Comparison of ENCODE assay signal across 9 cellular contexts in the genomic region with DNA sequence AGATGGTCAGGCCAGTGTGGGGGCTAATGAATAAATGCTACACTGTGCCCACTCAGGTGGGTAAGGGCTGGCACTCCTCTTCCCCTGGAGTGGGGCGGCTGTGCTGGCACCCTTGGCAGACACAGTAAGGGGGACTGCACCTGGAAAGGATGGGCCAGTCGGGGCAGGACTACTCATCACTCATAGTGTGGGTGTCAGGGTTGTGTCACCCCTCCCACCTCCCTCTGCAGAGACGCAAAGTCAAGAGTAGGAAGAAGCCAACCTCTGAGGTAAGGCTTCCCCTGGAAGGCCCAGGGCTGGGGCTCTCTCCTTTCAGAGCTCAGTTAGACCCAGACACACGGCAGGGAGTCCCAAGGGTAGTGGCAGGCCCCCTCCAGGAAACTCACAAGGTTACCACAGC. TPM values are rescaled to one million over a fixed set of nuclear protein-coding genes. Genes with fewer than 3 reads are reported as not detected.
DNase-seq lines count a peak whose midpoint lies in the region; ATAC-seq, FAIRE-seq and TF ChIP-seq lines count a peak whose summit lies in the region.
"Not testable (repeated sequence)": the region's sequence is repeated elsewhere in the genome, so short reads cannot be mapped to it uniquely, and the experiment has no call there.
"Had no signal": no experiment of that assay in that cellular context is flagged by ENCODE, and none has a peak within 500 bp of the region (broad histone marks: within the 10 kb centered on the region; RNA-seq: fewer than 3 reads in every experiment).

No MANE protein-coding gene starts in this region.

- ATAC-seq in activated CD4-positive, CD25-positive, alpha-beta regulatory T cell treated with anti-CD3 and anti-CD28 coated beads, Interleukin-2, amount 50 U/mL, for 24 hours, result peak; percentile 85 to 88
- ATAC-seq in activated T-cell treated with anti-CD3 and anti-CD28 coated beads, Interleukin-2, amount 50 U/mL, for 4 hours, result peak; percentile 72 to 74
- ATAC-seq in activated naive CD4-positive, alpha-beta T cell treated with anti-CD3 and anti-CD28 coated beads, Interleukin-2, amount 50 U/mL, for 72 hours, result peak; percentile 39 to 86
- ATAC-seq in GM12878, result peak; percentile 15
- peak; percentile 32 for ATAC-seq in foreskin keratinocyte
- ATAC-seq in stimulated activated naive CD8-positive, alpha-beta T cell treated with anti-CD3 and anti-CD28 coated beads, Interleukin-15, Interleukin-2, amounts not matched to agents 100 U/mL and 50 U/mL, for 24 hours, result peak; percentile 91

- no CpG with 5 or more reads among the region's 4 CpGs for WGBS in GM12878 (ENCODE audit: insufficient coverage, insufficient replicate concordance, low lambda C conversion rate, missing lambda C conversion rate)

- H3K79me2 ChIP-seq in GM12878 (ENCODE audit: control insufficient read depth, insufficient read depth, low read length), result not testable (repeated sequence)

- intact Hi-C loops in GM12878 (cut with micrococcal nuclease; ENCODE audit: unreplicated experiment), result not testable (repeated sequence)

- not testable (repeated sequence) for TF ChIP-seq POLR2A in GM12892 (IDR thresholded peaks at IDR 0.05; ENCODE audit: low read depth, low read length); GM12878 (IDR thresholded peaks at IDR 0.05; ENCODE audit: low read depth, low read length)

- FAIRE-seq in GM12892 (lab: Jason Lieb, UNC), result peak; percentile 67
- FAIRE-seq in GM12878 (lab: Jason Lieb, UNC), result peak; percentile 65

- not testable (repeated sequence) for H3K4me3 ChIP-seq in GM12878

- H3K9me3 ChIP-seq in GM12878 (replicated peaks; ENCODE audit: control insufficient read depth, insufficient read depth, low read length), result not testable (repeated sequence)

- H3K27ac ChIP-seq in GM12878 (ENCODE audit: control insufficient read depth, insufficient read depth); foreskin keratinocyte: not testable (repeated sequence)

- H3K36me3 ChIP-seq in GM12878 (ENCODE audit: control insufficient read depth in 2 of 2, insufficient read depth in 2 of 2, low read length in 1 of 2), result not testable (repeated sequence)

- RAD21 ChIA-PET in GM12878 (lab: Charles Lee; ENCODE audit: unreplicated experiment), result not testable (repeated sequence)

- not testable (repeated sequence) for H2AFZ ChIP-seq in GM12878 (ENCODE audit: control insufficient read depth, low read depth, low read length)

- not testable (repeated sequence) for TF ChIP-seq CTCF in GM12878 (IDR thresholded peaks at IDR 0.05 in 2 of 3, conservative IDR thresholded peaks at IDR 0.05 in 1 of 3; ENCODE audit: control insufficient read depth in 2 of 3, extremely low read depth in 1 of 3, insufficient read depth in 1 of 3, low read depth in 3 of 3, low read length in 3 of 3); foreskin keratinocyte (conservative IDR thresholded peaks at IDR 0.05)

- not testable (repeated sequence) for H3K9ac ChIP-seq in GM12878 (ENCODE audit: control insufficient read depth, insufficient read depth, low read length)

- H3K4me1 ChIP-seq in GM12878 (ENCODE audit: control insufficient read depth, insufficient read depth, low read length); foreskin keratinocyte: not testable (repeated sequence)

- TF ChIP-seq RAD21 in GM12878 (IDR thresholded peaks at IDR 0.05; ENCODE audit: insufficient read depth, low read depth, low read length), result not testable (repeated sequence)

- H3K9me3 Mint-ChIP-seq in activated T-cell treated with anti-CD3 and anti-CD28 coated beads, Interleukin-2, amount 50 U/mL, for 4 hours; activated naive CD4-positive, alpha-beta T cell treated with anti-CD3 and anti-CD28 coated beads, Interleukin-2, amount 50 U/mL, for 72 hours: not testable (repeated sequence)

- H3K27me3 ChIP-seq in GM12878 (replicated peaks in 1 of 2; ENCODE audit: control insufficient read depth in 2 of 2, insufficient read depth in 2 of 2, low read length in 1 of 2); foreskin keratinocyte: not testable (repeated sequence)

- CTCF ChIA-PET in GM12878 (lab: Yijun Ruan, JAX), result interaction anchor here (1.0 kb wide), 1 partner anchor 439 kb away, joined by 4 read pairs; no protein-coding TSS in a partner anchor

- H3K4me2 ChIP-seq in GM12878 (ENCODE audit: control insufficient read depth, insufficient read depth), result not testable (repeated sequence)

- POLR2A ChIA-PET in GM12878 (lab: Charles Lee), result not testable (repeated sequence)

- H3K27me3 Mint-ChIP-seq in activated T-cell treated with anti-CD3 and anti-CD28 coated beads, Interleukin-2, amount 50 U/mL, for 4 hours (ENCODE audit: low read depth), result not testable (repeated sequence)

- not testable (repeated sequence) for TF ChIP-seq EP300 in GM12878 (IDR thresholded peaks at IDR 0.05; ENCODE audit: borderline replicate concordance in 1 of 2, control insufficient read depth in 1 of 2, low read depth in 2 of 2, low read length in 2 of 2)

- H4K20me1 ChIP-seq in GM12878 (ENCODE audit: control insufficient read depth, insufficient read depth), result not testable (repeated sequence)

- H3K4me1 Mint-ChIP-seq in activated T-cell treated with anti-CD3 and anti-CD28 coated beads, Interleukin-2, amount 50 U/mL, for 4 hours (ENCODE audit: low read depth), result not testable (repeated sequence)

- H3K4me3 Mint-ChIP-seq in activated T-cell treated with anti-CD3 and anti-CD28 coated beads, Interleukin-2, amount 50 U/mL, for 4 hours, result not testable (repeated sequence)

- H3K36me3 Mint-ChIP-seq in activated T-cell treated with anti-CD3 and anti-CD28 coated beads, Interleukin-2, amount 50 U/mL, for 4 hours (ENCODE audit: insufficient read depth), result peaks cover 13% of the 10 kb centered on the region
- H3K36me3 Mint-ChIP-seq in activated naive CD4-positive, alpha-beta T cell treated with anti-CD3 and anti-CD28 coated beads, Interleukin-2, amount 50 U/mL, for 72 hours, result not testable (repeated sequence)

- not testable (repeated sequence) for BruUV-seq in GM12878 (replicated peaks; lab: Mats Ljungman, UMichigan)

- not testable (repeated sequence) for DNase-seq in GM12892 (ENCODE audit: insufficient read length); activated T-cell treated with anti-CD3 and anti-CD28 coated beads, Interleukin-2, amount 50 U/mL, for 4 hours; activated naive CD4-positive, alpha-beta T cell treated with anti-CD3 and anti-CD28 coated beads, Interleukin-2, amount 50 U/mL, for 72 hours (ENCODE audit: low spot score in 2 of 2); GM12878 (ENCODE audit: low read depth, low spot score); foreskin keratinocyte; stimulated activated naive CD8-positive, alpha-beta T cell treated with anti-CD3 and anti-CD28 coated beads, Interleukin-15, Interleukin-2, amounts not matched to agents 100 U/mL and 50 U/mL, for 24 hours

- in situ Hi-C loops in GM12878 (cut with MboI), result not testable (repeated sequence)

- SMC1A ChIA-PET in GM12878 (lab: Charles Lee; ENCODE audit: uncharacterized antibody, unreplicated experiment), result interaction anchor here (1.5 kb wide), 1 partner anchor 45 kb away, joined by 4 read pairs; a partner anchor contains a TSS

- H3K27ac Mint-ChIP-seq in activated naive CD4-positive, alpha-beta T cell treated with anti-CD3 and anti-CD28 coated beads, Interleukin-2, amount 50 U/mL, for 72 hours, result not testable (repeated sequence)

RNA-seq across cellular contexts. Expression of a gene that starts 5.1 kb away (rescaled TPM):
- 1.4 TPM for polyA plus RNA-seq in GM12892 (2012; ENCODE audit: missing spikeins)
- total RNA-seq in activated T-cell treated with anti-CD3 and anti-CD28 coated beads, Interleukin-2, amount 50 U/mL, for 4 hours, result 1 to 10 TPM; 1.1 to 2.3 (median 1.9) TPM
- 1 to 10 TPM; 2.2 to 4.8 TPM for total RNA-seq in activated naive CD4-positive, alpha-beta T cell treated with anti-CD3 and anti-CD28 coated beads, Interleukin-2, amount 50 U/mL, for 72 hours
- 4.8 and 5.2 TPM in 2 replicates for total RNA-seq in GM12878 (2013; cell fraction: nucleolus; rRNA removed)
- 0.16 and 0.34 TPM in 2 replicates for total RNA-seq in GM12878 (2014; rRNA removed)
- 0.22 and 0.23 TPM in 2 replicates for total RNA-seq in GM12878 (2014; rRNA removed; fragmentation: Illumina TruSeq; extraction: Trizol)
- total RNA-seq in GM12878 (2021), result 0.43 and 1.0 TPM in 2 replicates
- polyA plus RNA-seq in GM12878 (2011; ENCODE audit: low read depth), result 0.64 TPM
- 0.50 and 1.4 TPM in 2 replicates for polyA plus RNA-seq in GM12878 (2011; rRNA removed)
- polyA plus RNA-seq in GM12878 (2011; cell fraction: cytosol; rRNA removed), result 0.48 and 2.0 TPM in 2 replicates
- polyA plus RNA-seq in GM12878 (2011; cell fraction: nucleus; rRNA removed), result 48.7 and 55.9 TPM in 2 replicates
- 1.1 and 1.6 TPM in 2 replicates for polyA plus RNA-seq in GM12878 (2012)
- polyA plus RNA-seq in GM12878 (2014; fragmentation: Illumina TruSeq; extraction: Trizol), result 0.37 and 0.54 TPM in 2 replicates
- polyA plus RNA-seq in GM12878 (2014; fragmentation: Nextera tagmentation; extraction: Ambion mirVana), result under 1 TPM; 0.08 to 0.15 TPM
- polyA plus RNA-seq in GM12878 (2014; rRNA removed), result 0.96 and 1.3 TPM in 2 replicates
- under 1 TPM; 0.40 to 0.42 TPM for polyA plus RNA-seq in GM12878 (2016; fragmentation: Nextera tagmentation; extraction: Ambion mirVana)
- 0.80 and 1.1 TPM in 2 replicates for polyA minus RNA-seq in GM12878 (2011; rRNA and poly(A)+ RNA removed)
- polyA minus RNA-seq in GM12878 (2011; cell fraction: cytosol; rRNA and poly(A)+ RNA removed), result not detected in 2 replicates
- 2.1 and 2.9 TPM in 2 replicates for polyA minus RNA-seq in GM12878 (2011; cell fraction: nucleus; rRNA and poly(A)+ RNA removed)
- 0.61 and 0.71 TPM in 2 replicates for total RNA-seq in foreskin keratinocyte
- 0.66 and 0.86 TPM in 2 replicates for polyA plus RNA-seq in foreskin keratinocyte
- total RNA-seq: H4 had no signal
- polyA plus RNA-seq: CD14-positive monocyte had no signal

RNA-seq across cellular contexts. Expression of a gene that starts 45.1 kb away (rescaled TPM):
- polyA plus RNA-seq in GM12892 (2012; ENCODE audit: missing spikeins), result 136 TPM
- total RNA-seq in activated T-cell treated with anti-CD3 and anti-CD28 coated beads, Interleukin-2, amount 50 U/mL, for 4 hours, result 100 to 1,000 TPM in 2 of 3 donors, 10 to 100 TPM in 1; 96.3 to 129 (median 116) TPM
- 100 to 1,000 TPM in 1 of 2 donors, 10 to 100 TPM in 1; 84.9 to 107 TPM for total RNA-seq in activated naive CD4-positive, alpha-beta T cell treated with anti-CD3 and anti-CD28 coated beads, Interleukin-2, amount 50 U/mL, for 72 hours
- total RNA-seq in GM12878 (2013; cell fraction: nucleolus; rRNA removed), result 13.3 and 17.6 TPM in 2 replicates
- total RNA-seq in GM12878 (2014; rRNA removed), result 87.9 and 94.9 TPM in 2 replicates
- total RNA-seq in GM12878 (2014; rRNA removed; fragmentation: Illumina TruSeq; extraction: Trizol), result 104 and 116 TPM in 2 replicates
- 85.9 and 101 TPM in 2 replicates for total RNA-seq in GM12878 (2021)
- 103 TPM for polyA plus RNA-seq in GM12878 (2011; ENCODE audit: low read depth)
- 134 and 200 TPM in 2 replicates for polyA plus RNA-seq in GM12878 (2011; rRNA removed)
- polyA plus RNA-seq in GM12878 (2011; cell fraction: cytosol; rRNA removed), result 80.6 and 92.9 TPM in 2 replicates
- polyA plus RNA-seq in GM12878 (2011; cell fraction: nucleus; rRNA removed), result 48.1 and 55.6 TPM in 2 replicates
- 72.0 and 103 TPM in 2 replicates for polyA plus RNA-seq in GM12878 (2012)
- polyA plus RNA-seq in GM12878 (2014; fragmentation: Illumina TruSeq; extraction: Trizol), result 67.2 and 92.3 TPM in 2 replicates
- 100 to 1,000 TPM; 473 to 511 TPM for polyA plus RNA-seq in GM12878 (2014; fragmentation: Nextera tagmentation; extraction: Ambion mirVana)
- 123 and 124 TPM in 2 replicates for polyA plus RNA-seq in GM12878 (2014; rRNA removed)
- polyA plus RNA-seq in GM12878 (2016; fragmentation: Nextera tagmentation; extraction: Ambion mirVana), result 100 to 1,000 TPM; 302 to 320 TPM
- polyA minus RNA-seq in GM12878 (2011; rRNA and poly(A)+ RNA removed), result 20.6 and 28.6 TPM in 2 replicates
- 13.6 and 15.0 TPM in 2 replicates for polyA minus RNA-seq in GM12878 (2011; cell fraction: cytosol; rRNA and poly(A)+ RNA removed)
- 7.3 and 11.1 TPM in 2 replicates for polyA minus RNA-seq in GM12878 (2011; cell fraction: nucleus; rRNA and poly(A)+ RNA removed)
- 78.5 and 83.6 TPM in 2 replicates for total RNA-seq in foreskin keratinocyte
- 133 and 154 TPM in 2 replicates for polyA plus RNA-seq in foreskin keratinocyte

RNA-seq across cellular contexts. Expression of a gene that starts 56.2 kb away (rescaled TPM):
- polyA plus RNA-seq in GM12892 (2012; ENCODE audit: missing spikeins), result 91.4 TPM
- 10 to 100 TPM; 84.0 to 88.2 (median 86.6) TPM for total RNA-seq in activated T-cell treated with anti-CD3 and anti-CD28 coated beads, Interleukin-2, amount 50 U/mL, for 4 hours
- total RNA-seq in activated naive CD4-positive, alpha-beta T cell treated with anti-CD3 and anti-CD28 coated beads, Interleukin-2, amount 50 U/mL, for 72 hours, result 10 to 100 TPM; 48.3 to 59.9 TPM
- total RNA-seq in GM12878 (2013; cell fraction: nucleolus; rRNA removed), result 14.8 and 21.3 TPM in 2 replicates
- 13.7 and 19.7 TPM in 2 replicates for total RNA-seq in GM12878 (2014; rRNA removed)
- total RNA-seq in GM12878 (2014; rRNA removed; fragmentation: Illumina TruSeq; extraction: Trizol), result 15.4 and 19.7 TPM in 2 replicates
- total RNA-seq in GM12878 (2021), result 133 and 140 TPM in 2 replicates
- 50.1 TPM for polyA plus RNA-seq in GM12878 (2011; ENCODE audit: low read depth)
- 57.4 and 69.4 TPM in 2 replicates for polyA plus RNA-seq in GM12878 (2011; rRNA removed)
- 82.2 and 83.3 TPM in 2 replicates for polyA plus RNA-seq in GM12878 (2011; cell fraction: cytosol; rRNA removed)
- polyA plus RNA-seq in GM12878 (2011; cell fraction: nucleus; rRNA removed), result 28.4 and 35.8 TPM in 2 replicates
- 162 and 211 TPM in 2 replicates for polyA plus RNA-seq in GM12878 (2012)
- 25.0 and 27.8 TPM in 2 replicates for polyA plus RNA-seq in GM12878 (2014; fragmentation: Illumina TruSeq; extraction: Trizol)
- 10 to 100 TPM; 25.5 to 63.1 TPM for polyA plus RNA-seq in GM12878 (2014; fragmentation: Nextera tagmentation; extraction: Ambion mirVana)
- polyA plus RNA-seq in GM12878 (2014; rRNA removed), result 106 and 108 TPM in 2 replicates
- 100 to 1,000 TPM; 163 to 176 TPM for polyA plus RNA-seq in GM12878 (2016; fragmentation: Nextera tagmentation; extraction: Ambion mirVana)
- 7.9 and 23.0 TPM in 2 replicates for polyA minus RNA-seq in GM12878 (2011; rRNA and poly(A)+ RNA removed)
- 8.6 and 8.8 TPM in 2 replicates for polyA minus RNA-seq in GM12878 (2011; cell fraction: cytosol; rRNA and poly(A)+ RNA removed)
- polyA minus RNA-seq in GM12878 (2011; cell fraction: nucleus; rRNA and poly(A)+ RNA removed), result 7.6 and 12.1 TPM in 2 replicates
- 16.7 and 18.6 TPM in 2 replicates for total RNA-seq in foreskin keratinocyte
- polyA plus RNA-seq in foreskin keratinocyte, result 54.7 and 59.5 TPM in 2 replicates

Comparison
In these comparisons a context has a peak if more than half of its experiments do, and no peak if none do; other contexts are left out.
1. ATAC-seq: peak in every context shown above with its lines; median percentile 91 in stimulated activated naive CD8-positive, alpha-beta T cell treated with anti-CD3 and anti-CD28 coated beads, Interleukin-15, Interleukin-2, amounts not matched to agents 100 U/mL and 50 U/mL, for 24 hours; 86 in activated CD4-positive, CD25-positive, alpha-beta regulatory T cell treated with anti-CD3 and anti-CD28 coated beads, Interleukin-2, amount 50 U/mL, for 24 hours; 73 in activated T-cell treated with anti-CD3 and anti-CD28 coated beads, Interleukin-2, amount 50 U/mL, for 4 hours; 62 in activated naive CD4-positive, alpha-beta T cell treated with anti-CD3 and anti-CD28 coated beads, Interleukin-2, amount 50 U/mL, for 72 hours; 32 in foreskin keratinocyte; 15 in GM12878.